ENCODE assay signal across 8 cellular contexts in the genomic region with DNA sequence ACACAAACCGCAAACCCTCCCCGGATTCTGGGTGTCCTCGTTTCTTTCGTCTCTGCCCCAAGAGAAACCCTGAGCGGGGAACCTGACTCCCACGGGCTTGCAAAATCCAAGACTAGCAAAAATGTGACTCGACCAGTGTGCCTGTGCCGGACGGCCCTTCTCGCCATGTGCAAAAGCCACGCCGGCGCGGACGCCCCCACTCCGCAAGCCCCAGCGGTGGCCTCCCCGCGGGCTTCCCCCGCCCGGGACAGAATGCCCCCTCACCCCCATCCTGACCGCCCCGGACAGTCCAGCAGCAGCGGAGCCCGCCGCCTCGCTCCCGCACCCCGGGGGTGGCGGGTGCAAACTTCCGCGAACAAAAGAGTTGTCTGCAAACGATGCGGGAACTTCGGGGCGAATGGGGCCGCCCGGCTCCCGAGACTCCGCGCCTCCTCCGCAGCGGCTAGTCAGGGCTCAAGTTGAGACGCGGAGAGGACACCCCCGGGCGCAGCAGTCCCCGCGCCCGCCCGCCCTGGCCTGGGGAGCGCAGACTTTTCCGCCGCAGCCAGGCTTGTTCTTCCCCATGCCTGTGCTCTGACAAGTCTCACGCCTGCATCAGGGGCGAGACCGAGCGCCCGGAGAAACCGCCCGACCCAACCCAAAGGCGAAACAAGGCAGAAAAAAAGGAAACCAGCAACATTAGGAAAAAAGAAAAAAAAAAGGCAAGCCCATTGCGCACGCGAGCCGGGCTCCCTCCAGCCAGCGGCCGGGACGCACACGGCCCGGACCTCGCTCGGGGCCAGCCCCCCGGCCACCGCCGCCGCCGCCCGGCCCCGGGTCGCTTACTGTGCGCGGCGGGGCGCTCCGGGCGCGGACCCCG. TPM values are rescaled to one million over a fixed set of nuclear protein-coding genes. Genes with fewer than 3 reads are reported as not detected.
DNase-seq lines count a peak whose midpoint lies in the region; ATAC-seq, FAIRE-seq and TF ChIP-seq lines count a peak whose summit lies in the region.

No MANE protein-coding gene starts in this region.

- peaks cover 13 to 61% (median 57%) of the 10 kb centered on the region in 5 donors for H3K4me1 ChIP-seq in subcutaneous abdominal adipose tissue (ENCODE audit: control insufficient read depth in 5 of 5, insufficient read depth in 5 of 5, low read length in 5 of 5)

- H3K27ac ChIP-seq in subcutaneous abdominal adipose tissue (ENCODE audit: low read depth, low read length), result peak overlapping the region; percentile 90

- no peaks in the 10 kb centered on the region for H3K36me3 ChIP-seq in bronchial epithelial cell (ENCODE audit: control insufficient read depth, insufficient read depth, low read length)
- H3K36me3 ChIP-seq in subcutaneous abdominal adipose tissue (ENCODE audit: control insufficient read depth in 5 of 5, insufficient read depth in 5 of 5, low read length in 5 of 5), result peaks cover 0 to 4% (median 0%) of the 10 kb centered on the region in 5 donors

- intact Hi-C loops in left colon (cut with DNase I, micrococcal nuclease), result loop anchor here (5.0 to 10.0 kb wide), 3 partner anchors 109 to 211 kb away; no protein-coding TSS in a partner anchor

- H3K27me3 ChIP-seq in bronchial epithelial cell (ENCODE audit: control insufficient read depth, insufficient read depth, low read length) (no peaks in the 10 kb centered on the region), subcutaneous abdominal adipose tissue (ENCODE audit: control insufficient read depth in 5 of 5, insufficient read depth in 4 of 5, low read length in 5 of 5) (no peaks in the 10 kb centered on the region)

- H3K9ac ChIP-seq in subcutaneous abdominal adipose tissue (ENCODE audit: low read length in 5 of 5), result peak overlapping the region in 4 of 5 donors; percentile 48 to 68 (median 62)

- peak; percentile 13 for ATAC-seq in left colon

- H3K4me3 ChIP-seq in HFF-Myc (replicated peaks; ENCODE audit: low read depth, low read length) (peak overlapping the region; percentile 79), bronchial epithelial cell (ENCODE audit: low read depth, low read length) (peak overlapping the region; percentile 67), subcutaneous abdominal adipose tissue (ENCODE audit: low read depth in 1 of 5, low read length in 5 of 5) (peak overlapping the region; percentile 55 to 81 (median 74))

- TF ChIP-seq CTCF in HFF-Myc (IDR thresholded peaks at IDR 0.05; ENCODE audit: low read depth, low read length, missing control alignments), result no peak
- TF ChIP-seq CTCF in bronchial epithelial cell (IDR thresholded peaks at IDR 0.05; ENCODE audit: insufficient read depth, low read length, severe bottlenecking), result no peak

- peak; percentile 47 for DNase-seq in EH (ENCODE audit: low read depth)
- DNase-seq in HFF-Myc (ENCODE audit: extremely low read depth, low read depth), result no peak
- DNase-seq in RPMI8226, result peak; percentile 36
- DNase-seq in bronchial epithelial cell (ENCODE audit: low read depth), result no peak
- peak in 1 of 2 donors; percentile 57 for DNase-seq in left colon
- DNase-seq in stimulated activated CD4-positive, alpha-beta T cell treated with anti-CD3 and anti-CD28 coated beads, Interleukin-12 subunit alpha, Interleukin-12 subunit beta, amount 100 ng/mL, for 4 hours, result no peak
- no peak for DNase-seq in COR-L47 (lab: John Stamatoyannopoulos, UW)

- no peak for FAIRE-seq in bronchial epithelial cell (lab: Jason Lieb, UNC)

- H3K9me3 ChIP-seq in subcutaneous abdominal adipose tissue (ENCODE audit: control insufficient read depth in 5 of 5, low read length in 5 of 5), result no peaks in the 10 kb centered on the region

RNA-seq across cellular contexts. Expression of a gene that starts 0.8 kb away (rescaled TPM):
- total RNA-seq in bronchial epithelial cell (19.5 and 23.9 TPM in 2 replicates), left colon (10 to 100 TPM; 31.6 to 48.0 TPM)

RNA-seq across cellular contexts. Expression of a gene that starts 48.3 kb away (rescaled TPM):
- total RNA-seq in bronchial epithelial cell (16.5 and 21.1 TPM in 2 replicates), left colon (10 to 100 TPM; 15.6 to 18.0 TPM)

RNA-seq across cellular contexts. Expression of a gene that starts 58.2 kb away (rescaled TPM):
- 12.2 and 12.6 TPM in 2 replicates for total RNA-seq in bronchial epithelial cell
- 10 to 100 TPM; 13.2 to 14.4 TPM for total RNA-seq in left colon

Comparison
In these comparisons a context has a peak if more than half of its experiments do, and no peak if none do; other contexts are left out.
1. DNase-seq: peak in EH (single experiment) and RPMI8226 (single experiment); none in HFF-Myc (single experiment), bronchial epithelial cell (single experiment), stimulated activated CD4-positive, alpha-beta T cell treated with anti-CD3 and anti-CD28 coated beads, Interleukin-12 subunit alpha, Interleukin-12 subunit beta, amount 100 ng/mL, for 4 hours (single experiment) and COR-L47 (single experiment).
2. Peak in every context shown above with its lines, with median percentiles within 50 percentile points of each other: H3K4me3 ChIP-seq.